In the genomic region with DNA sequence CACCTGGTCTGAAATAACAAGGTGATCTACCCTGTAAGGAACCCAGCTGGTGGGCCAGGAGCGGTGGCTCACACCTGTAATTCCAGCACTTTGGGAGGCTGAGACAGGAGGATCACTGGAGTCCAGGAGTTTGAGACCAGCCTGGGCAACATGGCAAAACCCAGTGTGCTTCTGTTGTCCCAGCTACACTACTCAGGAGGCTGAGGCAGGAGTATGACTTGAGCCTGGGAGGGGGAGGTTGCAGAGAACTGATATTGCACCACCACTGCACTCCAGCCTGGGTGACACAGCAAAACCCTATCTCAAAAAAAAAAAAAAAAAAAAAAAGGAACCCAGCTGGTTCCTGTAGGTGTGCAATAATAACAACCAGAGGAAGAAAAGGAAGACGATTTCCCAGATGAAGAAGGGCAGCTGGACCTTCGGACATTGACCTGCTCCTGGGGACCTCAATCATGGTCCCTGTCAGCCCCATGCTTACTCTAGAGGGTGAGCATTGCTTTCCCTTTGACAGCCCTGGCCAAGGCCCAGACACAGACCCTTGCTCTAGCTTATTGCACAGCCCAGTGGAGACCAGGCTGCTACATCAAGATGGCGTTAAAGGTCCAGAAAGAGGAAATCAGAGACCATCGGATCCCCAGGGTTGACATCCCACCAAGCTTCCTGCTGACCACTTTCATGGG, we compare ENCODE assay signal across 10 cellular contexts. TPM values are rescaled to one million over a fixed set of nuclear protein-coding genes. Genes with fewer than 3 reads are reported as not detected.
DNase-seq lines count a peak whose midpoint lies in the region; ATAC-seq and TF ChIP-seq lines count a peak whose summit lies in the region.
"Had no signal": no experiment of that assay in that cellular context is flagged by ENCODE, and none has a peak within 500 bp of the region (broad histone marks: within the 10 kb centered on the region; RNA-seq: fewer than 3 reads in every experiment).

No MANE protein-coding gene starts in this region.

- no peak for TF ChIP-seq CTCF in upper lobe of left lung (IDR thresholded peaks at IDR 0.05)

- WGBS in upper lobe of left lung, 2 donors: 68 to 70% methylated on average over 5 of the region's 5 CpGs

- TF ChIP-seq POLR2A in upper lobe of left lung (IDR thresholded peaks at IDR 0.05): peak in 2 of 4 donors; percentile 23 to 27

- H3K27ac Mint-ChIP-seq in activated naive CD8-positive, alpha-beta T cell treated with anti-CD3 and anti-CD28 coated beads, Interleukin-2, amount 10 ng/mL, durations not matched to agents 7 days and 5 days: no peak overlapping the region
- no peak overlapping the region for H3K27ac Mint-ChIP-seq in activated naive CD8-positive, alpha-beta T cell treated with anti-CD3 and anti-CD28 coated beads, Interleukin-2, amount 50 U/mL, for 24 hours

- H3K9me3 ChIP-seq in upper lobe of left lung: no peaks in the 10 kb centered on the region

- POLR2A ChIA-PET in activated naive CD8-positive, alpha-beta T cell treated with anti-CD3 and anti-CD28 coated beads, Interleukin-2, amount 10 ng/mL, durations not matched to agents 7 days and 5 days (lab: Charles Lee): interaction anchor here (0.7 to 0.9 kb wide), 2 partner anchors 10 to 59 kb away, joined by 3 to 5 read pairs; no protein-coding TSS in a partner anchor

- H3K4me3 ChIP-seq in upper lobe of left lung: no peak overlapping the region

- H3K36me3 ChIP-seq in upper lobe of left lung: peaks cover 6 to 31% (median 21%) of the 10 kb centered on the region in 4 donors

- peaks cover 17% of the 10 kb centered on the region for H3K4me1 Mint-ChIP-seq in activated naive CD8-positive, alpha-beta T cell treated with anti-CD3 and anti-CD28 coated beads, Interleukin-2, amount 10 ng/mL, durations not matched to agents 7 days and 5 days
- peaks cover 30% of the 10 kb centered on the region for H3K4me1 Mint-ChIP-seq in activated naive CD8-positive, alpha-beta T cell treated with anti-CD3 and anti-CD28 coated beads, Interleukin-2, amount 50 U/mL, for 24 hours

- H3K4me1 ChIP-seq in upper lobe of left lung: peaks cover 20 to 39% (median 30%) of the 10 kb centered on the region in 4 donors

- ATAC-seq in activated naive CD8-positive, alpha-beta T cell treated with anti-CD3 and anti-CD28 coated beads, Interleukin-2, amount 10 ng/mL, durations not matched to agents 7 days and 5 days (ENCODE audit: low read depth): peak; percentile 7
- ATAC-seq in activated naive CD8-positive, alpha-beta T cell treated with anti-CD3 and anti-CD28 coated beads, Interleukin-2, amount 50 U/mL, for 24 hours: no peak
- ATAC-seq in upper lobe of left lung (ENCODE audit: low FRiP score in 2 of 2) (peak; percentile 45 to 76), GM18907 (IDR thresholded peaks at IDR 0.05; ENCODE audit: unreplicated experiment) (no peak), GM21447 (IDR thresholded peaks at IDR 0.05; ENCODE audit: unreplicated experiment) (no peak)

- DNase-seq in activated naive CD8-positive, alpha-beta T cell treated with anti-CD3 and anti-CD28 coated beads, Interleukin-2, amount 10 ng/mL, durations not matched to agents 7 days and 5 days: no peak
- no peak for DNase-seq in activated naive CD8-positive, alpha-beta T cell treated with anti-CD3 and anti-CD28 coated beads, Interleukin-2, amount 50 U/mL, for 24 hours
- DNase-seq in amniotic epithelial cell (ENCODE audit: low read depth) (peak; percentile 69), iris pigment epithelial cell (ENCODE audit: low read depth) (peak; percentile 47), upper lobe of left lung (peak in 1 of 2 donors; percentile 86), NCI-H510A treated with DMSO at 0.1 percent for 48 hours (lab: John Stamatoyannopoulos, UW) (no peak)
- DNase-seq: NCI-H526 treated with DMSO at 0.1 percent for 48 hours, retina had no signal

- H3K27ac ChIP-seq in upper lobe of left lung: peak overlapping the region; percentile 74 to 99 (median 90)

- TF ChIP-seq EP300 in upper lobe of left lung (IDR thresholded peaks at IDR 0.05): no peak

- H3K9me3 Mint-ChIP-seq in activated naive CD8-positive, alpha-beta T cell treated with anti-CD3 and anti-CD28 coated beads, Interleukin-2, amount 10 ng/mL, durations not matched to agents 7 days and 5 days: no peaks in the 10 kb centered on the region
- no peaks in the 10 kb centered on the region for H3K9me3 Mint-ChIP-seq in activated naive CD8-positive, alpha-beta T cell treated with anti-CD3 and anti-CD28 coated beads, Interleukin-2, amount 50 U/mL, for 24 hours

- peaks cover 6% of the 10 kb centered on the region for H3K36me3 Mint-ChIP-seq in activated naive CD8-positive, alpha-beta T cell treated with anti-CD3 and anti-CD28 coated beads, Interleukin-2, amount 10 ng/mL, durations not matched to agents 7 days and 5 days
- peaks cover 32% of the 10 kb centered on the region for H3K36me3 Mint-ChIP-seq in activated naive CD8-positive, alpha-beta T cell treated with anti-CD3 and anti-CD28 coated beads, Interleukin-2, amount 50 U/mL, for 24 hours (ENCODE audit: low read depth)

- no peaks in the 10 kb centered on the region for H3K27me3 ChIP-seq in upper lobe of left lung

- H3K4me3 Mint-ChIP-seq in activated naive CD8-positive, alpha-beta T cell treated with anti-CD3 and anti-CD28 coated beads, Interleukin-2, amount 10 ng/mL, durations not matched to agents 7 days and 5 days: no peak overlapping the region
- no peak overlapping the region for H3K4me3 Mint-ChIP-seq in activated naive CD8-positive, alpha-beta T cell treated with anti-CD3 and anti-CD28 coated beads, Interleukin-2, amount 50 U/mL, for 24 hours

- peaks cover 44% of the 10 kb centered on the region for H3K27me3 Mint-ChIP-seq in activated naive CD8-positive, alpha-beta T cell treated with anti-CD3 and anti-CD28 coated beads, Interleukin-2, amount 10 ng/mL, durations not matched to agents 7 days and 5 days
- H3K27me3 Mint-ChIP-seq in activated naive CD8-positive, alpha-beta T cell treated with anti-CD3 and anti-CD28 coated beads, Interleukin-2, amount 50 U/mL, for 24 hours: peaks cover 5% of the 10 kb centered on the region

RNA-seq across cellular contexts. Expression of a gene that starts 5.4 kb away (rescaled TPM):
- 10 to 100 TPM; 60.3 to 61.7 TPM for total RNA-seq in activated naive CD8-positive, alpha-beta T cell treated with anti-CD3 and anti-CD28 coated beads, Interleukin-2, amount 10 ng/mL, durations not matched to agents 7 days and 5 days
- total RNA-seq in upper lobe of left lung: 1,000 to 10,000 TPM in 1 of 6 donors, 100 to 1,000 TPM in 5; 386 to 1,146 (median 633) TPM

Comparison
In these comparisons a context has a peak if more than half of its experiments do, and no peak if none do; other contexts are left out.
1. ATAC-seq: peak in activated naive CD8-positive, alpha-beta T cell treated with anti-CD3 and anti-CD28 coated beads, Interleukin-2, amount 10 ng/mL, durations not matched to agents 7 days and 5 days (single experiment) and upper lobe of left lung (2 of 2); none in activated naive CD8-positive, alpha-beta T cell treated with anti-CD3 and anti-CD28 coated beads, Interleukin-2, amount 50 U/mL, for 24 hours (single experiment), GM18907 (single experiment) and GM21447 (single experiment).
2. DNase-seq: peak in amniotic epithelial cell (single experiment) and iris pigment epithelial cell (single experiment); none in activated naive CD8-positive, alpha-beta T cell treated with anti-CD3 and anti-CD28 coated beads, Interleukin-2, amount 10 ng/mL, durations not matched to agents 7 days and 5 days (single experiment), activated naive CD8-positive, alpha-beta T cell treated with anti-CD3 and anti-CD28 coated beads, Interleukin-2, amount 50 U/mL, for 24 hours (single experiment) and NCI-H510A treated with DMSO at 0.1 percent for 48 hours (single experiment).
3. RNA of a gene that starts 5.4 kb away (total RNA-seq): 386 to 1,146 TPM in upper lobe of left lung; 60.3 to 61.7 TPM in activated naive CD8-positive, alpha-beta T cell treated with anti-CD3 and anti-CD28 coated beads, Interleukin-2, amount 10 ng/mL, durations not matched to agents 7 days and 5 days; every median in the first group is over 4 times any median in the second.